In the genomic region with DNA sequence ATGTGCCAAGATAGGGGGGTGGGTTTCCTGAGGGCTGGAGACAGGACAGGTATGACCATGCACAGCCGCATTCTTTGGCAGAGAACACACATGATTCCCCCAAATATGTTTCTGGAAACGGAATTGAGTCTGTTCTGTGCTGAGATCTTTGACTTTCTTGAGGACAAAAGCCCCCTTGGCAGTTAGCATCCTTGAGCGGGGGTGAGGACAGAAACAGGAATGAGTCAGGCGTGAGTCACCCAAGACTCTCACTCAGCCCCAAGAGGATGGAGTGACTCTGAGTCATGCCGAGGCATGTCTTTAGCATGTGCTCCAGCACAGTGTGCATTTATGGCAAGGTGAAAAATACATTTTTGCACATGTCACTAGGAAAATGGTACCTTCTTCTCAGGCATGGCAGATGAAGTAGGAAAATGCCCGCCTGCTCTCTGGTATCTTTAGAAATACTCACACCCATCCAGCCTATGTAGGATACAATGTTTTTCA, we compare ENCODE assay signal across 8 cellular contexts. TPM values are rescaled to one million over a fixed set of nuclear protein-coding genes. Genes with fewer than 3 reads are reported as not detected.
A peak's percentile ranks its signal among the peaks of the same experiment; 100 is the strongest.
DNase-seq lines count a peak whose midpoint lies in the region; TF ChIP-seq lines count a peak whose summit lies in the region.

No MANE protein-coding gene starts in this region.

- TF ChIP-seq POLR2A in GM10847 (IDR thresholded peaks at IDR 0.05; ENCODE audit: extremely low read depth, insufficient read length), result peak; percentile 23

- H3K27ac Mint-ChIP-seq in HFFc6, result peak overlapping the region; percentile 86

- no peaks in the 10 kb centered on the region for H3K36me3 Mint-ChIP-seq in HFFc6 (ENCODE audit: low read depth)

- TF ChIP-seq CTCF in HFFc6 (IDR thresholded peaks at IDR 0.05) (no peak), fibroblast of the aortic adventitia (IDR thresholded peaks at IDR 0.05; ENCODE audit: insufficient read depth, low read length) (no peak)

- H3K27me3 Mint-ChIP-seq in HFFc6 (ENCODE audit: insufficient read depth), result no peaks in the 10 kb centered on the region; the same call in 1 of the 2 replicates

- H3K4me3 ChIP-seq in fibroblast of the aortic adventitia (ENCODE audit: low read depth, low read length), result no peak overlapping the region

- H3K9me3 Mint-ChIP-seq in HFFc6, result no peaks in the 10 kb centered on the region

- H3K4me1 Mint-ChIP-seq in HFFc6 (ENCODE audit: low read depth), result peaks cover 87% of the 10 kb centered on the region

- DNase-seq in HFFc6, result peak; percentile 93
- DNase-seq in NCI-H460 (ENCODE audit: extremely low read depth, low read depth), result peak; percentile 91
- DNase-seq in activated T-cell treated with anti-CD3 and anti-CD28 coated beads for 4 hours, result peak; percentile 80
- peak; percentile 94 for DNase-seq in fibroblast of the aortic adventitia (ENCODE audit: low read depth)
- peak; percentile 98 for DNase-seq in renal cortical epithelial cell (ENCODE audit: low read depth)
- DNase-seq in G401 (ENCODE audit: low spot score), result no peak
- no peak for DNase-seq in NCI-H187 treated with DMSO at 0.1 percent for 48 hours (lab: John Stamatoyannopoulos, UW)

- in situ Hi-C loops in G401 (cut with HindIII; ENCODE audit: low sequenced_read_pairs), result no loop called here

- peak overlapping the region; percentile 57 for H3K4me3 Mint-ChIP-seq in HFFc6

RNA-seq across cellular contexts. Expression of a gene that starts 52.1 kb away (rescaled TPM):
- 100 to 1,000 TPM; 292 to 311 (median 302) TPM for total RNA-seq in HFFc6 (2021; fragmentation: NEBNext Ultra II Directional; extraction: Animal tissue kit (Norgen Biotek cat#: 25700))
- total RNA-seq in NCI-H460 (2014; rRNA removed; shearing (Covaris generic)), result 364 and 398 TPM in 2 replicates
- polyA plus RNA-seq in NCI-H460 (2014; cell fraction: nucleus; rRNA removed), result 163 and 274 TPM in 2 replicates
- total RNA-seq in fibroblast of the aortic adventitia (ENCODE audit: low replicate concordance) (81.2 and 564 TPM in 2 replicates), renal cortical epithelial cell (272 and 366 TPM in 2 replicates)
- 381 and 389 TPM in 2 replicates for total RNA-seq in G401 (2014; rRNA removed; shearing (Covaris generic))

Comparison
In these comparisons a context has a peak if more than half of its experiments do, and no peak if none do; other contexts are left out.
1. DNase-seq: peak in HFFc6 (single experiment), NCI-H460 (single experiment), activated T-cell treated with anti-CD3 and anti-CD28 coated beads for 4 hours (single experiment), fibroblast of the aortic adventitia (single experiment) and renal cortical epithelial cell (single experiment); none in G401 (single experiment) and NCI-H187 treated with DMSO at 0.1 percent for 48 hours (single experiment).